In genomic region chr3:66473181-66473580, GRCh38 we compare ENCODE assay signal across 9 cellular contexts. TPM values are rescaled to one million over a fixed set of nuclear protein-coding genes. Genes with fewer than 3 reads are reported as not detected.
DNase-seq lines count a peak whose midpoint lies in the region; ATAC-seq and TF ChIP-seq lines count a peak whose summit lies in the region.
"Had no signal": no experiment of that assay in that cellular context is flagged by ENCODE, and none has a peak within 500 bp of the region (broad histone marks: within the 10 kb centered on the region; RNA-seq: fewer than 3 reads in every experiment).

No MANE protein-coding gene starts in this region.

- no peak for ATAC-seq in CD8-positive, alpha-beta T cell

- intact Hi-C loops in CD8-positive, alpha-beta T cell (cut with DNase I, micrococcal nuclease), result loop anchor here in 1 of 2 experiments (2.0 kb wide), 1 partner anchor 28 kb away; the partner anchor contains the start of gene LRIG1

- H3K4me3 ChIP-seq in CD8-positive, alpha-beta T cell (ENCODE audit: low read depth, low read length), result no peak overlapping the region
- H3K4me3 ChIP-seq in choroid plexus epithelial cell (ENCODE audit: low read depth, low read length) (no peak overlapping the region), neutrophil (ENCODE audit: low read depth in 1 of 2, low read length in 1 of 2) (peak overlapping the region; percentile 18 to 38)
- H3K4me3 ChIP-seq: upper lobe of left lung had no signal

- peaks cover 41% of the 10 kb centered on the region for H3K4me1 Mint-ChIP-seq in CD8-positive, alpha-beta T cell (ENCODE audit: low read depth)

- peak overlapping the region; percentile 51 for H3K4me3 Mint-ChIP-seq in CD8-positive, alpha-beta T cell

- no peaks in the 10 kb centered on the region for H3K36me3 Mint-ChIP-seq in CD8-positive, alpha-beta T cell

- H3K9me3 Mint-ChIP-seq in CD8-positive, alpha-beta T cell, result no peaks in the 10 kb centered on the region

- POLR2A ChIA-PET in CD8-positive, alpha-beta T cell (lab: Charles Lee), result no interaction called here

- peaks cover 14% of the 10 kb centered on the region for H3K4me1 ChIP-seq in CD8-positive, alpha-beta T cell (ENCODE audit: insufficient read depth, low read length)
- peaks cover 33 to 57% of the 10 kb centered on the region in 2 experiments for H3K4me1 ChIP-seq in neutrophil (ENCODE audit: control insufficient read depth in 1 of 2, insufficient read depth in 1 of 2, low read depth in 1 of 2, low read length in 1 of 2)

- TF ChIP-seq CTCF in CD8-positive, alpha-beta T cell (IDR thresholded peaks at IDR 0.05), result no peak
- TF ChIP-seq CTCF in choroid plexus epithelial cell (conservative IDR thresholded peaks at IDR 0.05; ENCODE audit: low read depth, low read length), result no peak
- no peak for TF ChIP-seq CTCF in neutrophil (IDR thresholded peaks at IDR 0.05)

- no peaks in the 10 kb centered on the region for H3K27me3 ChIP-seq in CD8-positive, alpha-beta T cell (ENCODE audit: insufficient read depth, low read length)
- H3K27me3 ChIP-seq in neutrophil, result no peaks in the 10 kb centered on the region
- H3K27me3 ChIP-seq: upper lobe of left lung had no signal

- no peaks in the 10 kb centered on the region for H3K36me3 ChIP-seq in CD8-positive, alpha-beta T cell (ENCODE audit: insufficient read depth, low read length)
- H3K36me3 ChIP-seq in neutrophil, result no peaks in the 10 kb centered on the region
- H3K36me3 ChIP-seq: upper lobe of left lung had no signal

- no peak overlapping the region for H3K27ac Mint-ChIP-seq in CD8-positive, alpha-beta T cell

- no peaks in the 10 kb centered on the region for H3K9me3 ChIP-seq in CD8-positive, alpha-beta T cell (ENCODE audit: low read length)
- no peaks in the 10 kb centered on the region for H3K9me3 ChIP-seq in neutrophil
- H3K9me3 ChIP-seq: upper lobe of left lung had no signal

- no peak for DNase-seq in CD8-positive, alpha-beta T cell
- DNase-seq in NCI-H69 (lab: John Stamatoyannopoulos, UW) (peak; percentile 20), choroid plexus epithelial cell (ENCODE audit: low read depth) (peak; percentile 53), NCI-H187 (lab: John Stamatoyannopoulos, UW) (no peak), NCI-H2107 treated with DMSO at 0.1 percent for 48 hours (lab: John Stamatoyannopoulos, UW; ENCODE audit: unreplicated experiment) (no peak), NCI-H774 (lab: John Stamatoyannopoulos, UW) (no peak), globus pallidus (ENCODE audit: low spot score) (no peak)
- DNase-seq: upper lobe of left lung had no signal

- CTCF ChIA-PET in CD8-positive, alpha-beta T cell (lab: Charles Lee), result interaction anchor here (1.1 kb wide), 1 partner anchor 65 kb away, joined by 5 read pairs; no protein-coding TSS in a partner anchor

- no peaks in the 10 kb centered on the region for H3K27me3 Mint-ChIP-seq in CD8-positive, alpha-beta T cell (ENCODE audit: low read depth)

- H3K27ac ChIP-seq in CD8-positive, alpha-beta T cell (ENCODE audit: low read depth, low read length), result no peak overlapping the region
- H3K27ac ChIP-seq in neutrophil, result peak overlapping the region; percentile 74

RNA-seq across cellular contexts. Expression of gene LRIG1, which starts 27.6 kb away (rescaled TPM):
- total RNA-seq in CD8-positive, alpha-beta T cell, result 10 to 100 TPM; 38.2 to 39.4 TPM

Comparison
In these comparisons a context has a peak if more than half of its experiments do, and no peak if none do; other contexts are left out.
1. DNase-seq: peak in NCI-H69 (single experiment) and choroid plexus epithelial cell (single experiment); none in CD8-positive, alpha-beta T cell (0 of 7), NCI-H187 (0 of 2), NCI-H2107 treated with DMSO at 0.1 percent for 48 hours (single experiment), NCI-H774 (single experiment) and globus pallidus (single experiment).
2. H3K4me3 ChIP-seq: peak in neutrophil (2 of 2); none in CD8-positive, alpha-beta T cell (single experiment) and choroid plexus epithelial cell (single experiment).